27 cellular contexts compared by ENCODE assay signal in genomic region chr9:88725300-88726024, GRCh38.
"Had no signal": no experiment of that assay in that cellular context is flagged by ENCODE, and none has a peak within 500 bp of the region (broad histone marks: within the 10 kb centered on the region; RNA-seq: fewer than 3 reads in every experiment).

No MANE protein-coding gene starts in this region.

- H3K4me2 ChIP-seq: SK-N-SH had no signal

- H3K9me3 ChIP-seq: adrenal gland, body of pancreas, breast epithelium, SJSA1, SK-N-SH had no signal

- H3K4me3 Mint-ChIP-seq: activated CD4-positive, alpha-beta T cell treated with anti-CD3 and anti-CD28 coated beads for 36 hours; activated CD4-positive, alpha-beta T cell treated with anti-CD3 and anti-CD28 coated beads, Interleukin-2, amount 10 ng/mL, durations not matched to agents 7 days and 5 days; activated CD8-positive, alpha-beta T cell treated with anti-CD3 and anti-CD28 coated beads, Interleukin-2, amount 10 ng/mL, durations not matched to agents 7 days and 5 days; activated T-cell treated with anti-CD3 and anti-CD28 coated beads, Interleukin-2, amount 50 U/mL, for 24 hours; T-helper 1 cell treated with Interleukin-12 subunit alpha and Interleukin-12 subunit beta and Interleukin-4 antibody, amounts not matched to agents 30 μg/mL and 1 μg/mL, for 36 hours; T-helper 2 cell treated with Interferon-gamma antibody and Interleukin-4, amounts not matched to agents 5 μg/mL and 100 μg/mL, for 36 hours had no signal

- H3K36me3 ChIP-seq: adrenal gland, breast epithelium, SJSA1 had no signal

- H3K9me3 Mint-ChIP-seq: activated CD4-positive, alpha-beta T cell treated with anti-CD3 and anti-CD28 coated beads, Interleukin-2, amount 10 ng/mL, durations not matched to agents 7 days and 5 days; activated T-cell treated with anti-CD3 and anti-CD28 coated beads, Interleukin-2, amount 50 U/mL, for 24 hours; activated T-helper 2 cell treated with anti-CD3 and anti-CD28 coated beads, Interferon-gamma antibody, Interleukin-2, Interleukin-4, amounts not matched to agents 10 μg/mL and 5 μg/mL and 100 μg/mL, durations not matched to agents 14 hours and 24 hours and 36 hours; T-helper 1 cell treated with Interleukin-12 subunit alpha and Interleukin-12 subunit beta and Interleukin-4 antibody, amounts not matched to agents 30 μg/mL and 1 μg/mL, for 36 hours; T-helper 2 cell treated with Interferon-gamma antibody and Interleukin-4, amounts not matched to agents 5 μg/mL and 100 μg/mL, for 36 hours had no signal

- H3K36me3 Mint-ChIP-seq: activated naive CD4-positive, alpha-beta T cell treated with anti-CD3 and anti-CD28 coated beads, Interleukin-2, amount 50 U/mL, for 72 hours had no signal

- H3K4me1 Mint-ChIP-seq: activated CD4-positive, alpha-beta T cell treated with anti-CD3 and anti-CD28 coated beads for 36 hours; activated CD4-positive, alpha-beta T cell treated with anti-CD3 and anti-CD28 coated beads, Interleukin-2, amount 10 ng/mL, durations not matched to agents 7 days and 5 days had no signal

- H3K4me1 ChIP-seq: adrenal gland, body of pancreas, breast epithelium, SJSA1 had no signal

- ATAC-seq: activated CD4-positive, alpha-beta T cell treated with anti-CD3 and anti-CD28 coated beads for 36 hours; activated CD4-positive, CD25-positive, alpha-beta regulatory T cell treated with anti-CD3 and anti-CD28 coated beads, Interleukin-2, amount 50 U/mL, for 24 hours; activated CD8-positive, alpha-beta T cell treated with anti-CD3 and anti-CD28 coated beads, Interleukin-2, amount 10 ng/mL, durations not matched to agents 7 days and 5 days; activated naive CD4-positive, alpha-beta T cell treated with anti-CD3 and anti-CD28 coated beads, Interleukin-2, amount 50 U/mL, for 72 hours; body of pancreas; Panc1 had no signal

- H3K9ac ChIP-seq: SK-N-SH had no signal

- H3K27ac Mint-ChIP-seq: activated CD4-positive, alpha-beta T cell treated with anti-CD3 and anti-CD28 coated beads for 36 hours; activated CD4-positive, alpha-beta T cell treated with anti-CD3 and anti-CD28 coated beads, Interleukin-2, amount 10 ng/mL, durations not matched to agents 7 days and 5 days; activated CD8-positive, alpha-beta T cell treated with anti-CD3 and anti-CD28 coated beads, Interleukin-2, amount 10 ng/mL, durations not matched to agents 7 days and 5 days; activated naive CD4-positive, alpha-beta T cell treated with anti-CD3 and anti-CD28 coated beads, Interleukin-2, amount 50 U/mL, for 72 hours; activated T-cell treated with anti-CD3 and anti-CD28 coated beads, Interleukin-2, amount 50 U/mL, for 24 hours; activated T-helper 2 cell treated with anti-CD3 and anti-CD28 coated beads, Interferon-gamma antibody, Interleukin-2, Interleukin-4, amounts not matched to agents 10 μg/mL and 5 μg/mL and 100 μg/mL, durations not matched to agents 14 hours and 24 hours and 36 hours; T-helper 1 cell treated with Interleukin-12 subunit alpha and Interleukin-12 subunit beta and Interleukin-4 antibody, amounts not matched to agents 30 μg/mL and 1 μg/mL, for 36 hours; T-helper 2 cell treated with Interferon-gamma antibody and Interleukin-4, amounts not matched to agents 5 μg/mL and 100 μg/mL, for 36 hours had no signal

- H3K4me3 ChIP-seq: adrenal gland, body of pancreas, breast epithelium, SJSA1 had no signal

- H3K9me2 ChIP-seq: SK-N-SH had no signal

- H3K27me3 ChIP-seq: adrenal gland, body of pancreas, breast epithelium, SJSA1 had no signal

- DNase-seq: activated CD4-positive, alpha-beta T cell treated with anti-CD3 and anti-CD28 coated beads for 36 hours; activated CD4-positive, alpha-beta T cell treated with anti-CD3 and anti-CD28 coated beads, Interleukin-2, amount 10 ng/mL, durations not matched to agents 7 days and 5 days; activated CD4-positive, alpha-beta T cell treated with anti-CD3 and anti-CD28 coated beads, Interleukin-2, amount 50 U/mL, for 48 hours; activated CD8-positive, alpha-beta T cell treated with anti-CD3 and anti-CD28 coated beads, Interleukin-2, amount 10 ng/mL, durations not matched to agents 7 days and 5 days; activated gamma-delta T cell; activated naive CD4-positive, alpha-beta T cell treated with Interleukin-2 at 50 U/mL for 16 hours; activated T-cell treated with anti-CD3 and anti-CD28 coated beads, Interleukin-2, amount 50 U/mL, for 24 hours; adrenal gland; body of pancreas; Karpas-422; NCI-H1105; NCI-H1436; NCI-H1694; NCI-H1930; NCI-H2081 treated with DMSO at 0.1 percent for 48 hours; NCI-H345; NCI-H524 treated with DMSO at 0.1 percent for 48 hours; SHP77 treated with DMSO at 0.1 percent for 48 hours; SK-N-SH had no signal

- H3K27ac ChIP-seq: adrenal gland, body of pancreas, breast epithelium, SJSA1 had no signal
